Comparison of ENCODE assay signal across 1 cellular context in genomic region chr9:93461414-93461743, GRCh38.
TF ChIP-seq lines count a peak whose summit lies in the region.

No MANE protein-coding gene starts in this region.

TF ChIP-seq in GM23338, 12 proteins besides CTCF, POLR2A, EP300 and RAD21:
- TF ChIP-seq ZNF462 (CRISPR knock-in tag; IDR thresholded peaks at IDR 0.05) (no peak), POLR2AphosphoS5 (IDR thresholded peaks at IDR 0.05; ENCODE audit: low read depth) (no peak), ZNF331 (CRISPR knock-in tag; IDR thresholded peaks at IDR 0.05; ENCODE audit: low read depth) (no peak), REST (IDR thresholded peaks at IDR 0.05; ENCODE audit: unreplicated experiment) (no peak), CREB1 (CRISPR knock-in tag; IDR thresholded peaks at IDR 0.05; ENCODE audit: low read depth) (no peak), ZNF114 (CRISPR knock-in tag; IDR thresholded peaks at IDR 0.05) (no peak), EZH2 (IDR thresholded peaks at IDR 0.05; ENCODE audit: low read depth, unreplicated experiment) (no peak), EZH2phosphoT487 (IDR thresholded peaks at IDR 0.05; ENCODE audit: unreplicated experiment) (no peak), JUNB (IDR thresholded peaks at IDR 0.05; ENCODE audit: unreplicated experiment) (no peak), ETS1 (IDR thresholded peaks at IDR 0.05) (no peak), STAT1 (IDR thresholded peaks at IDR 0.05; ENCODE audit: unreplicated experiment) (no peak), NANOG (IDR thresholded peaks at IDR 0.05; ENCODE audit: borderline replicate concordance) (no peak)
